In genomic region chr4:90215286-90215685, GRCh38 we compare ENCODE assay signal across 1 cellular context.
TF ChIP-seq lines count a peak whose summit lies in the region.

No MANE protein-coding gene starts in this region.

TF ChIP-seq in HepG2, 621 proteins besides CTCF, POLR2A, EP300 and RAD21 (continued from another document):
- no peak for TF ChIP-seq ELK4 (CRISPR knock-in tag; IDR thresholded peaks at IDR 0.05; ENCODE audit: borderline replicate concordance)
- TF ChIP-seq GPBP1L1 (CRISPR knock-in tag; IDR thresholded peaks at IDR 0.05) = no peak
- TF ChIP-seq ZFP82 (CRISPR knock-in tag; IDR thresholded peaks at IDR 0.05; ENCODE audit: borderline replicate concordance) = no peak
- TF ChIP-seq ZNF598 (CRISPR knock-in tag; IDR thresholded peaks at IDR 0.05; ENCODE audit: borderline replicate concordance) = no peak
- TF ChIP-seq, protein P1, sequence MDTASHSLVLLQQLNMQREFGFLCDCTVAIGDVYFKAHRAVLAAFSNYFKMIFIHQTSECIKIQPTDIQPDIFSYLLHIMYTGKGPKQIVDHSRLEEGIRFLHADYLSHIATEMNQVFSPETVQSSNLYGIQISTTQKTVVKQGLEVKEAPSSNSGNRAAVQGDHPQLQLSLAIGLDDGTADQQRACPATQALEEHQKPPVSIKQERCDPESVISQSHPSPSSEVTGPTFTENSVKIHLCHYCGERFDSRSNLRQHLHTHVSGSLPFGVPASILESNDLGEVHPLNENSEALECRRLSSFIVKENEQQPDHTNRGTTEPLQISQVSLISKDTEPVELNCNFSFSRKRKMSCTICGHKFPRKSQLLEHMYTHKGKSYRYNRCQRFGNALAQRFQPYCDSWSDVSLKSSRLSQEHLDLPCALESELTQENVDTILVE (CRISPR knock-in tag; IDR thresholded peaks at IDR 0.05) = no peak
- no peak for TF ChIP-seq ZNF570 (CRISPR knock-in tag; IDR thresholded peaks at IDR 0.05; ENCODE audit: borderline replicate concordance)
- TF ChIP-seq ZNF383 (CRISPR knock-in tag; IDR thresholded peaks at IDR 0.05; ENCODE audit: borderline replicate concordance) = no peak
